Comparison of ENCODE assay signal across 10 cellular contexts in genomic region chr17:73211745-73212144, GRCh38. TPM values are rescaled to one million over a fixed set of nuclear protein-coding genes. Genes with fewer than 3 reads are reported as not detected.
A peak's percentile ranks its signal among the peaks of the same experiment; 100 is the strongest.
DNase-seq lines count a peak whose midpoint lies in the region; ATAC-seq lines count a peak whose summit lies in the region.
"Had no signal": no experiment of that assay in that cellular context is flagged by ENCODE, and none has a peak within 500 bp of the region (broad histone marks: within the 10 kb centered on the region; RNA-seq: fewer than 3 reads in every experiment).

No MANE protein-coding gene starts in this region.

- peak overlapping the region; percentile 64 to 88 (median 80) for H3K4me3 Mint-ChIP-seq in naive thymus-derived CD8-positive, alpha-beta T cell
- H3K4me3 Mint-ChIP-seq: HFFc6 had no signal

- no peaks in the 10 kb centered on the region for H3K9me3 Mint-ChIP-seq in naive thymus-derived CD8-positive, alpha-beta T cell
- H3K9me3 Mint-ChIP-seq: HFFc6 had no signal

- peak; percentile 88 to 91 for ATAC-seq in naive thymus-derived CD8-positive, alpha-beta T cell
- ATAC-seq in HG02571 (IDR thresholded peaks at IDR 0.05; ENCODE audit: unreplicated experiment) (no peak), GM18867 (IDR thresholded peaks at IDR 0.05; ENCODE audit: unreplicated experiment) (no peak), HG03565 (IDR thresholded peaks at IDR 0.05; ENCODE audit: unreplicated experiment) (no peak)

- POLR2A ChIA-PET in naive thymus-derived CD8-positive, alpha-beta T cell (lab: Charles Lee), result interaction anchor here (0.6 to 2.6 kb wide), 5 partner anchors 15 to 25 kb away, joined by 3 to 29 read pairs (median 4); partner anchors contain the start of gene COG1

- peaks cover 10 to 51% (median 25%) of the 10 kb centered on the region in 3 donors for H3K36me3 Mint-ChIP-seq in naive thymus-derived CD8-positive, alpha-beta T cell

- peaks cover 28 to 58% (median 50%) of the 10 kb centered on the region in 4 donors for H3K4me1 Mint-ChIP-seq in naive thymus-derived CD8-positive, alpha-beta T cell

- no peaks in the 10 kb centered on the region for H3K27me3 Mint-ChIP-seq in naive thymus-derived CD8-positive, alpha-beta T cell

- peak overlapping the region; percentile 92 to 99 (median 95) for H3K27ac Mint-ChIP-seq in naive thymus-derived CD8-positive, alpha-beta T cell
- H3K27ac Mint-ChIP-seq: HFFc6 had no signal

- DNase-seq in CD1c-positive myeloid dendritic cell (ENCODE audit: extremely low spot score) (peak; percentile 14), AG08395 (ENCODE audit: low spot score) (no peak)
- peak; percentile 20 for DNase-seq in activated CD4-positive, alpha-beta T cell treated with anti-CD3 and anti-CD28 coated beads for 1 hour
- DNase-seq in activated T-helper 9 cell treated with anti-CD3 and anti-CD28 coated beads, Interleukin-2, amount 50 U/mL, for 16 hours (ENCODE audit: low read depth), result peak; percentile 44
- peak; percentile 62 to 91 (median 80) for DNase-seq in naive thymus-derived CD8-positive, alpha-beta T cell
- DNase-seq: HFFc6, NCI-H2081 had no signal

RNA-seq across cellular contexts. Expression of gene COG1, which starts 18.9 kb away (rescaled TPM):
- total RNA-seq in naive thymus-derived CD8-positive, alpha-beta T cell, result 10 to 100 TPM; 85.0 to 97.4 TPM
- polyA plus RNA-seq in naive thymus-derived CD8-positive, alpha-beta T cell, result 10 to 100 TPM; 17.0 to 38.0 (median 30.5) TPM

RNA-seq across cellular contexts. Expression of gene SSTR2, which starts 46.9 kb away (rescaled TPM):
- not detected for total RNA-seq in naive thymus-derived CD8-positive, alpha-beta T cell
- polyA plus RNA-seq in naive thymus-derived CD8-positive, alpha-beta T cell, result not detected

RNA-seq across cellular contexts. Expression of gene CPSF4L, which starts 49.9 kb away (rescaled TPM):
- not detected for total RNA-seq in naive thymus-derived CD8-positive, alpha-beta T cell
- polyA plus RNA-seq in naive thymus-derived CD8-positive, alpha-beta T cell, result not detected
- total RNA-seq: HFFc6 had no signal

Comparison
In these comparisons a context has a peak if more than half of its experiments do, and no peak if none do; other contexts are left out.
1. ATAC-seq: peak in naive thymus-derived CD8-positive, alpha-beta T cell (2 of 2); none in HG02571 (single experiment), GM18867 (single experiment) and HG03565 (single experiment).